In the genomic region with DNA sequence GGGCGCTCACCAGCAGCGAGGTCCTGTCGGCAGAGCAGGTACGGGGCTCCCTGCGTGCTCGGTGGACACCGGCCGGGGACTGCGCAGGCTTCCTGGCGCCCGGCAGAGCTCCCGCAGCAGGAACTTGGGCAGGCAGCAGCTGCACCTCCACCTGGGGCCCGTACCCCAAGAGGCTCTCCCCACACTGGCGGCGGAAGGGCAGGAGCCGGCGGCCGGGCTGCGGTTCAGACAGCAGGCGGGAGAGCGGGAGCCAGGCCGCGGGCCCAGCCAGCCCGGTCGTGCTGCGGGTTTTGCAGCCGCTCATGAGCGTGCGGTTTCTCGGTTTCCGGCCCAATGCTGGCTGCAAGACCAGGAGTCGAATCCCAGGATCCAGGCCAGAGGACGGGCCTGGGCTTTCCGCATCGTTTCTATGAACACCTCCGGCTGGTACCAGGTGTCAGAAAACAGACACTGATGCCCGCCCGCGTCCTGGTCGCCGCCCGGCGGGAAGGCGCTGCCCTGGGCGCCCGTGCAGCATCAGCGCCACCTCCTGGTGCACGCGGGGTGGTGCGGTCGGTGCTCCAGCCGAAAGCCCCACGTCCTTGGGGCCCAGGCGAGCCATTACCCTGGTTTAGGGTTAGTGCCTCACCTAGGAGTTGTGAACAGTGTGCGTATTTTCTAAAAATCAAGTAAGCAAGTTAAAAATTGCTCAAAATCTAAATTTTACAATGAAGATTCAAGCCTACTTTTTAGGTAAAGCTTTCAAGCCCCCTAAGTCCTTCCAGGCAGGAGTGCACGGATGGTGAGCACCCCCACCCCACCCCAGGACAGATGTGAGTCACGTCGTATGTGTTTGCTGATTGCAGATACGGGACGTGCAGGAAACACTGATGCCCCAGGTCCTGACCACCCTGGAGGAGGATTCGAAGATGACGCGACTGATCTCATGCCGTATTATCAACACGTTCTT, we compare ENCODE assay signal across 8 cellular contexts. TPM values are rescaled to one million over a fixed set of nuclear protein-coding genes. Genes with fewer than 3 reads are reported as not detected.
DNase-seq lines count a peak whose midpoint lies in the region; ATAC-seq and TF ChIP-seq lines count a peak whose summit lies in the region.

No MANE protein-coding gene starts in this region.

- no peaks in the 10 kb centered on the region for H3K27me3 Mint-ChIP-seq in CD4-positive, alpha-beta T cell
- H3K27me3 Mint-ChIP-seq in chondrocyte (ENCODE audit: low read depth) = no peaks in the 10 kb centered on the region

- H2BK120ac ChIP-seq in mesenchymal stem cell (ENCODE audit: low read depth, low read length) = no peak overlapping the region

- no peaks in the 10 kb centered on the region for H3K27me3 ChIP-seq in CD4-positive, alpha-beta T cell (ENCODE audit: control insufficient read depth, insufficient read depth, low read length)
- no peaks in the 10 kb centered on the region for H3K27me3 ChIP-seq in mesenchymal stem cell (ENCODE audit: control insufficient read depth in 1 of 2, insufficient read depth in 1 of 2, low read length in 2 of 2)

- CTCF ChIA-PET in CD4-positive, alpha-beta T cell (lab: Charles Lee) = interaction anchor here (1.0 kb wide), 2 partner anchors 8 to 453 kb away, joined by 3 to 4 read pairs; no protein-coding TSS in a partner anchor

- peak overlapping the region; percentile 28 for H2AK5ac ChIP-seq in mesenchymal stem cell (ENCODE audit: low read length, severe bottlenecking)

- no peak overlapping the region for H4K91ac ChIP-seq in mesenchymal stem cell (ENCODE audit: low read length)

- H3K36me3 ChIP-seq in mesenchymal stem cell (ENCODE audit: control insufficient read depth in 1 of 2, insufficient read depth in 2 of 2, low read depth in 1 of 2, low read length in 2 of 2) = peaks cover 38 to 46% of the 10 kb centered on the region in 2 experiments

- H4K8ac ChIP-seq in mesenchymal stem cell (ENCODE audit: low read length) = peak overlapping the region; percentile 56

- no peak overlapping the region for H3K4me2 ChIP-seq in mesenchymal stem cell (ENCODE audit: low read length, poor library complexity, severe bottlenecking)

- H3K27ac Mint-ChIP-seq in CD4-positive, alpha-beta T cell = no peak overlapping the region
- H3K27ac Mint-ChIP-seq in chondrocyte (ENCODE audit: unreplicated experiment) = no peak overlapping the region

- H3K4me3 Mint-ChIP-seq in CD4-positive, alpha-beta T cell = no peak overlapping the region
- H3K4me3 Mint-ChIP-seq in chondrocyte (ENCODE audit: unreplicated experiment) = no peak overlapping the region

- POLR2A ChIA-PET in CD4-positive, alpha-beta T cell (lab: Charles Lee) = no interaction called here

- H3K79me1 ChIP-seq in mesenchymal stem cell (replicated peaks; ENCODE audit: low read length, poor library complexity, severe bottlenecking) = peaks cover 22% of the 10 kb centered on the region

- H3K4me1 Mint-ChIP-seq in CD4-positive, alpha-beta T cell (ENCODE audit: low read depth) = no peaks in the 10 kb centered on the region
- peaks cover 31% of the 10 kb centered on the region for H3K4me1 Mint-ChIP-seq in chondrocyte (ENCODE audit: low read depth)

- H3K23ac ChIP-seq in mesenchymal stem cell (ENCODE audit: low read length in 2 of 2) = no peak overlapping the region

- intact Hi-C loops in CD4-positive, alpha-beta T cell (cut with DNase I, micrococcal nuclease) = loop anchor here (1.0 to 5.0 kb wide), 3 partner anchors 247 to 452 kb away; no protein-coding TSS in a partner anchor
- intact Hi-C loops in lower leg skin (cut with DNase I; ENCODE audit: low total_unique reads) = no loop called here

- no peak overlapping the region for H2BK15ac ChIP-seq in mesenchymal stem cell (ENCODE audit: low read depth, poor library complexity, severe bottlenecking)

- H3K18ac ChIP-seq in mesenchymal stem cell (ENCODE audit: low read depth in 1 of 2, low read length in 2 of 2) = no peak overlapping the region

- peak; percentile 34 to 73 (median 56) for DNase-seq in CD4-positive, alpha-beta T cell
- DNase-seq in HT-29 (ENCODE audit: low spot score) (peak; percentile 81), chondrocyte (ENCODE audit: low spot score) (no peak), mesenchymal stem cell (peak; percentile 43), DMS114 treated with DMSO at 0.1 percent for 48 hours (lab: John Stamatoyannopoulos, UW; ENCODE audit: unreplicated experiment) (no peak), lower leg skin (ENCODE audit: low spot score in 2 of 2) (no peak)
- DNase-seq in activated CD4-positive, alpha-beta T cell treated with anti-CD3 and anti-CD28 coated beads for 4 hours = peak; percentile 52 to 61
- peak; percentile 84 for DNase-seq in stimulated activated CD8-positive, alpha-beta memory T cell treated with anti-CD3 and anti-CD28 coated beads, Interleukin-4, amount 100 ng/mL, for 48 hours

- H3K9me3 Mint-ChIP-seq in CD4-positive, alpha-beta T cell = no peaks in the 10 kb centered on the region
- H3K9me3 Mint-ChIP-seq in chondrocyte (ENCODE audit: low read depth) = no peaks in the 10 kb centered on the region

- peak; percentile 94 for TF ChIP-seq CTCF in CD4-positive, alpha-beta T cell (IDR thresholded peaks at IDR 0.05)
- peak; percentile 99 for TF ChIP-seq CTCF in chondrocyte (IDR thresholded peaks at IDR 0.05)
- no peak for TF ChIP-seq CTCF in lower leg skin (IDR thresholded peaks at IDR 0.05)

- H3K14ac ChIP-seq in mesenchymal stem cell (ENCODE audit: low read length in 2 of 2) = no peak overlapping the region

- H2AFZ ChIP-seq in mesenchymal stem cell (ENCODE audit: low read depth, low read length) = no peak overlapping the region

- peak overlapping the region in 1 of 2 experiments; percentile 46 for H3K4ac ChIP-seq in mesenchymal stem cell (ENCODE audit: low read depth in 1 of 2, low read length in 2 of 2)

- H3K4me1 ChIP-seq in mesenchymal stem cell (ENCODE audit: control insufficient read depth, insufficient read depth, low read depth, low read length) = peaks cover 68% of the 10 kb centered on the region

- no peaks in the 10 kb centered on the region for H3K9me3 ChIP-seq in CD4-positive, alpha-beta T cell (ENCODE audit: control insufficient read depth, low read length)
- H3K9me3 ChIP-seq in mesenchymal stem cell (ENCODE audit: control insufficient read depth, low read length) = no peaks in the 10 kb centered on the region

- peaks cover 32% of the 10 kb centered on the region for H3K36me3 Mint-ChIP-seq in CD4-positive, alpha-beta T cell (ENCODE audit: low read depth)
- peaks cover 10% of the 10 kb centered on the region for H3K36me3 Mint-ChIP-seq in chondrocyte (ENCODE audit: low read depth)

- no peak overlapping the region for H3K9ac ChIP-seq in mesenchymal stem cell (ENCODE audit: low read length)

- no peak for TF ChIP-seq POLR2A in lower leg skin (IDR thresholded peaks at IDR 0.05)

- H2BK5ac ChIP-seq in mesenchymal stem cell (ENCODE audit: low read depth, low read length, poor library complexity, severe bottlenecking) = no peak overlapping the region

- ATAC-seq in CD4-positive, alpha-beta T cell (ENCODE audit: poor library complexity) = peak; percentile 93

- no peak overlapping the region for H2BK12ac ChIP-seq in mesenchymal stem cell (ENCODE audit: low read length in 2 of 2)

- WGBS in mesenchymal stem cell = 68% methylated on average over 61 of the region's 65 CpGs
- WGBS in lower leg skin, 2 donors = 51 to 70% methylated on average over 39 to 51 of the region's 65 CpGs

- H3K27ac ChIP-seq in CD4-positive, alpha-beta T cell (ENCODE audit: low read depth, low read length) = no peak overlapping the region
- H3K27ac ChIP-seq in mesenchymal stem cell (ENCODE audit: low read length, poor library complexity, severe bottlenecking) = no peak overlapping the region

- H3K4me3 ChIP-seq in mesenchymal stem cell (ENCODE audit: insufficient read depth in 1 of 2, low read depth in 1 of 2, low read length in 2 of 2) (no peak overlapping the region), lower leg skin (ENCODE audit: low read depth, poor library complexity, severe bottlenecking) (no peak overlapping the region)

RNA-seq across cellular contexts. Expression of a gene that starts 47.4 kb away (rescaled TPM):
- total RNA-seq in CD4-positive, alpha-beta T cell = 10 to 100 TPM; 18.8 to 19.5 TPM
- total RNA-seq in HT-29 (2014; rRNA removed; shearing (Covaris generic)) = 70.8 and 78.0 TPM in 2 replicates
- 7.7 to 8.6 TPM (median 7.9 TPM) in 3 replicates for total RNA-seq in chondrocyte
- 5.7 TPM for polyA plus RNA-seq in mesenchymal stem cell (2013, experiment 1 of 2)
- polyA plus RNA-seq in mesenchymal stem cell (2013, experiment 2 of 2) = 5.0 TPM
- 10 to 100 TPM in 3 of 4 donors, 1 to 10 TPM in 1; 7.8 to 16.9 (median 15.0) TPM for total RNA-seq in lower leg skin

RNA-seq across cellular contexts. Expression of a gene that starts 47.9 kb away (rescaled TPM):
- 1 to 10 TPM; 4.8 to 6.1 TPM for total RNA-seq in CD4-positive, alpha-beta T cell
- 122 and 124 TPM in 2 replicates for total RNA-seq in HT-29 (2014; rRNA removed; shearing (Covaris generic))
- total RNA-seq in chondrocyte (15.3 to 23.2 TPM (median 16.6 TPM) in 3 replicates), lower leg skin (10 to 100 TPM; 19.0 to 25.3 (median 24.1) TPM)
- polyA plus RNA-seq in mesenchymal stem cell (2013, experiment 1 of 2) = 20.2 TPM
- polyA plus RNA-seq in mesenchymal stem cell (2013, experiment 2 of 2) = 15.3 TPM

RNA-seq across cellular contexts. Expression of a gene that starts 57.8 kb away (rescaled TPM):
- 100 to 1,000 TPM; 104 to 108 TPM for total RNA-seq in CD4-positive, alpha-beta T cell
- 145 and 200 TPM in 2 replicates for total RNA-seq in HT-29 (2014; rRNA removed; shearing (Covaris generic))
- total RNA-seq in chondrocyte (125 to 139 TPM (median 134 TPM) in 3 replicates), lower leg skin (100 to 1,000 TPM; 265 to 429 (median 271) TPM)
- 67.0 TPM for polyA plus RNA-seq in mesenchymal stem cell (2013, experiment 1 of 2)
- 68.6 TPM for polyA plus RNA-seq in mesenchymal stem cell (2013, experiment 2 of 2)

Comparison
In these comparisons a context has a peak if more than half of its experiments do, and no peak if none do; other contexts are left out.
1. DNase-seq: peak in CD4-positive, alpha-beta T cell (10 of 10), HT-29 (single experiment), activated CD4-positive, alpha-beta T cell treated with anti-CD3 and anti-CD28 coated beads for 4 hours (2 of 2), mesenchymal stem cell (single experiment) and stimulated activated CD8-positive, alpha-beta memory T cell treated with anti-CD3 and anti-CD28 coated beads, Interleukin-4, amount 100 ng/mL, for 48 hours (single experiment); none in chondrocyte (single experiment), DMS114 treated with DMSO at 0.1 percent for 48 hours (single experiment) and lower leg skin (0 of 2).
2. CTCF ChIP-seq: peak in CD4-positive, alpha-beta T cell (single experiment) and chondrocyte (single experiment); none in lower leg skin (0 of 3).